ENCODE assay signal across 9 cellular contexts in genomic region chr17:50425682-50426471, GRCh38. TPM values are rescaled to one million over a fixed set of nuclear protein-coding genes. Genes with fewer than 3 reads are reported as not detected.
DNase-seq lines count a peak whose midpoint lies in the region; ATAC-seq, FAIRE-seq and TF ChIP-seq lines count a peak whose summit lies in the region.
"Had no signal": no experiment of that assay in that cellular context is flagged by ENCODE, and none has a peak within 500 bp of the region (broad histone marks: within the 10 kb centered on the region; RNA-seq: fewer than 3 reads in every experiment).

Gene ACSF2 (plus strand): TSS chr17:50426218. CDS start chr17:50426262, 44 bp downstream.

- TF ChIP-seq CTCF in GM23338 (conservative IDR thresholded peaks at IDR 0.05; ENCODE audit: low read depth in 2 of 2) = no peak
- TF ChIP-seq CTCF in H1 (IDR thresholded peaks at IDR 0.05; ENCODE audit: control extremely low read depth in 1 of 3, insufficient read depth in 1 of 3, low read depth in 1 of 3, low read length in 3 of 3) = no peak

- H3K14ac ChIP-seq in H1 (ENCODE audit: insufficient read length) = no peak within 1 kb of the TSS

- peaks cover 18% of the 10 kb centered on the region for H3K4me1 ChIP-seq in GM23338 (ENCODE audit: insufficient read depth)
- H3K4me1 ChIP-seq in H1 (replicated peaks in 1 of 4; ENCODE audit: control insufficient read depth in 3 of 4, insufficient read depth in 4 of 4, low read length in 3 of 4) = peaks cover 6 to 13% (median 10%) of the 10 kb centered on the region in 4 experiments

- H3K9me2 ChIP-seq in GM23338 (ENCODE audit: insufficient read depth) = no peaks in the 10 kb centered on the region

- peaks cover 11% of the 10 kb centered on the region; the same call in 1 of the 2 replicates for H3K23me2 ChIP-seq in H1 (ENCODE audit: low read depth, low read length)

- no peak for TF ChIP-seq RAD21 in H1 (IDR thresholded peaks at IDR 0.05 in 1 of 2, conservative IDR thresholded peaks at IDR 0.05 in 1 of 2; ENCODE audit: low read depth in 2 of 2, low read length in 2 of 2)

- H3F3A ChIP-seq in GM23338 (replicated peaks; ENCODE audit: low read depth) = peaks cover 7% of the 10 kb centered on the region; the same call in 1 of the 2 replicates

- POLR2A ChIA-PET in activated CD8-positive, alpha-beta T cell treated with anti-CD3 and anti-CD28 coated beads, Interleukin-2, amount 10 ng/mL, durations not matched to agents 7 days and 5 days (lab: Charles Lee) = interaction anchor here (1.0 to 1.9 kb wide), 5 partner anchors 29 to 54 kb away, joined by 3 to 14 read pairs (median 3); partner anchors contain the start of genes EME1 and LRRC59
- POLR2A ChIA-PET in H1 (lab: Charles Lee; ENCODE audit: partially characterized antibody) = interaction anchor here (0.6 to 2.2 kb wide), 8 partner anchors 11 to 508 kb away, joined by 3 to 12 read pairs (median 4); partner anchors contain the start of gene LRRC59

- H3K4me3 Mint-ChIP-seq in GM23338 = peak within 1 kb of the TSS; percentile 81
- peak within 1 kb of the TSS; percentile 82 for H3K4me3 Mint-ChIP-seq in activated CD8-positive, alpha-beta T cell treated with anti-CD3 and anti-CD28 coated beads, Interleukin-2, amount 10 ng/mL, durations not matched to agents 7 days and 5 days

- H3K18ac ChIP-seq in H1 (ENCODE audit: extremely low read depth, low read length) = peak within 1 kb of the TSS; percentile 87

- no peaks in the 10 kb centered on the region for H3K36me3 Mint-ChIP-seq in GM23338 (ENCODE audit: low read depth)
- no peaks in the 10 kb centered on the region for H3K36me3 Mint-ChIP-seq in activated CD8-positive, alpha-beta T cell treated with anti-CD3 and anti-CD28 coated beads, Interleukin-2, amount 10 ng/mL, durations not matched to agents 7 days and 5 days (ENCODE audit: low read depth)

- H3K27me3 ChIP-seq in GM23338 (ENCODE audit: insufficient read depth) (peaks cover 13% of the 10 kb centered on the region; the same call in 1 of the 2 replicates), H1 (replicated peaks in 1 of 4; ENCODE audit: control insufficient read depth in 3 of 4, extremely low read depth in 1 of 4, insufficient read depth in 3 of 4, low read length in 3 of 4) (peaks cover 0 to 2% (median 0%) of the 10 kb centered on the region in 4 experiments; a peak in 3 of 7 replicates)

- peak within 1 kb of the TSS; percentile 81 for H2BK12ac ChIP-seq in H1 (ENCODE audit: low read depth, low read length)

- peak within 1 kb of the TSS; percentile 66 for H3K4ac ChIP-seq in H1 (replicated peaks; ENCODE audit: insufficient read length, low read depth, low read length)

- peaks cover 24% of the 10 kb centered on the region for H3K4me1 Mint-ChIP-seq in GM23338
- peaks cover 37% of the 10 kb centered on the region for H3K4me1 Mint-ChIP-seq in activated CD8-positive, alpha-beta T cell treated with anti-CD3 and anti-CD28 coated beads, Interleukin-2, amount 10 ng/mL, durations not matched to agents 7 days and 5 days (ENCODE audit: low read depth)

- H3K56ac ChIP-seq in H1 (replicated peaks; ENCODE audit: insufficient read length, low read depth, low read length) = no peak within 1 kb of the TSS

- no peak within 1 kb of the TSS for H3K23ac ChIP-seq in H1 (ENCODE audit: insufficient read length)

- H3K4me2 ChIP-seq in GM23338 = peak within 1 kb of the TSS; percentile 94
- peak within 1 kb of the TSS; percentile 83 to 86 for H3K4me2 ChIP-seq in H1 (ENCODE audit: insufficient read depth in 1 of 2, low read depth in 2 of 2, low read length in 2 of 2)

- H3K79me2 ChIP-seq in GM23338 (replicated peaks; ENCODE audit: insufficient read depth) (peaks cover 5% of the 10 kb centered on the region), H1 (ENCODE audit: control insufficient read depth in 1 of 2, insufficient read depth in 2 of 2, low read length in 2 of 2) (no peaks in the 10 kb centered on the region)

- H2BK20ac ChIP-seq in H1 (ENCODE audit: low read length) = no peak within 1 kb of the TSS

- WGBS in H1 (ENCODE audit: extremely low coverage in 1 of 2, insufficient coverage in 1 of 2, insufficient read length in 1 of 2, insufficient replicate concordance in 2 of 2, low coverage in 1 of 2, low lambda C conversion rate in 2 of 2, missing lambda C conversion rate in 1 of 2), 2 experiments = 8% methylated on average over 30 of the region's 70 CpGs; no CpG with 5 or more reads in 1 of the 2 experiments

- FAIRE-seq in H1 (lab: Jason Lieb, UNC) = no peak
- FAIRE-seq: endometrium had no signal

- peak within 1 kb of the TSS; percentile 88 for H2BK15ac ChIP-seq in H1 (ENCODE audit: low read length)

- peak within 1 kb of the TSS in 3 of 4 experiments; percentile 26 to 68 (median 36); a peak in 4 of 7 replicates for H3K9ac ChIP-seq in H1 (replicated peaks in 1 of 4; ENCODE audit: extremely low read depth in 1 of 4, low read depth in 3 of 4, low read length in 3 of 4)

- H4K20me1 ChIP-seq in GM23338 (replicated peaks; ENCODE audit: insufficient read depth) = no peaks in the 10 kb centered on the region
- no peaks in the 10 kb centered on the region for H4K20me1 ChIP-seq in H1 (replicated peaks in 1 of 2; ENCODE audit: control insufficient read depth in 1 of 2, insufficient read depth in 2 of 2, low read length in 2 of 2)

- H2BK120ac ChIP-seq in H1 (replicated peaks; ENCODE audit: low read depth, low read length) = peak within 1 kb of the TSS; percentile 47

- H3K4me3 ChIP-seq in GM23338 (peak within 1 kb of the TSS; percentile 84), H1 (ENCODE audit: extremely low read depth in 1 of 4, insufficient read depth in 2 of 4, low read depth in 3 of 4, low read length in 4 of 4) (peak within 1 kb of the TSS; percentile 55 to 78 (median 68))

- CTCF ChIA-PET in activated CD8-positive, alpha-beta T cell treated with anti-CD3 and anti-CD28 coated beads, Interleukin-2, amount 10 ng/mL, durations not matched to agents 7 days and 5 days (lab: Charles Lee) = interaction anchor here (0.7 to 4.5 kb wide), 7 partner anchors 9 to 53 kb away, joined by 3 to 44 read pairs (median 4); partner anchors contain the start of genes LRRC59 and RSAD1
- CTCF ChIA-PET in H1 (lab: Charles Lee; ENCODE audit: partially characterized antibody) = interaction anchor here (0.6 to 8.3 kb wide), 9 partner anchors 10 to 125 kb away, joined by 3 to 87 read pairs (median 4); partner anchors contain the start of gene LRRC59

- ATAC-seq in GM23338 (peak; percentile 69), GM18858 (IDR thresholded peaks at IDR 0.05; ENCODE audit: unreplicated experiment) (no peak)
- peak; percentile 87 for ATAC-seq in activated CD8-positive, alpha-beta T cell treated with anti-CD3 and anti-CD28 coated beads, Interleukin-2, amount 10 ng/mL, durations not matched to agents 7 days and 5 days

- no peak for TF ChIP-seq POLR2A in H1 (IDR thresholded peaks at IDR 0.05; ENCODE audit: control extremely low read depth in 1 of 2, low read depth in 2 of 2, low read length in 2 of 2)

- peak within 1 kb of the TSS; percentile 83 for H4K91ac ChIP-seq in H1 (replicated peaks; ENCODE audit: insufficient read length, low read length)

- peak; percentile 77 for DNase-seq in D341Med (ENCODE audit: low spot score)
- DNase-seq in GM23338 (ENCODE audit: low spot score) = peak; percentile 71
- peak; percentile 29 for DNase-seq in NCI-H460 (ENCODE audit: extremely low read depth, low read depth)
- peak; percentile 81 for DNase-seq in activated CD8-positive, alpha-beta T cell treated with anti-CD3 and anti-CD28 coated beads, Interleukin-2, amount 10 ng/mL, durations not matched to agents 7 days and 5 days
- DNase-seq in H1 (ENCODE audit: low read depth in 1 of 2, low spot score in 2 of 2) = peak; percentile 19 to 72
- peak; percentile 93 for DNase-seq in mesenteric fat pad (ENCODE audit: low spot score)
- DNase-seq in stimulated activated CD8-positive, alpha-beta memory T cell treated with anti-CD3 and anti-CD28 coated beads, Interleukin-15, amount 100 ng/mL, for 48 hours (ENCODE audit: low read depth in 2 of 2) = peak; percentile 61 to 66

- peak within 1 kb of the TSS; percentile 56; the same call in 1 of the 2 replicates for H2AK5ac ChIP-seq in H1 (ENCODE audit: low read depth, low read length)

- no peak for TF ChIP-seq EP300 in H1 (IDR thresholded peaks at IDR 0.05; ENCODE audit: borderline replicate concordance in 1 of 2, low read depth in 2 of 2, low read length in 2 of 2)

- H2BK5ac ChIP-seq in H1 (ENCODE audit: low read depth, low read length) = peak within 1 kb of the TSS; percentile 66; the same call in 1 of the 2 replicates

- peaks cover 13% of the 10 kb centered on the region for H3K27me3 Mint-ChIP-seq in GM23338 (ENCODE audit: insufficient read depth, low read depth, poor library complexity)
- H3K27me3 Mint-ChIP-seq in activated CD8-positive, alpha-beta T cell treated with anti-CD3 and anti-CD28 coated beads, Interleukin-2, amount 10 ng/mL, durations not matched to agents 7 days and 5 days (ENCODE audit: low read depth) = no peaks in the 10 kb centered on the region

- no peaks in the 10 kb centered on the region; the same call in 1 of the 3 replicates for H3K9me3 Mint-ChIP-seq in GM23338
- H3K9me3 Mint-ChIP-seq in activated CD8-positive, alpha-beta T cell treated with anti-CD3 and anti-CD28 coated beads, Interleukin-2, amount 10 ng/mL, durations not matched to agents 7 days and 5 days (ENCODE audit: insufficient read depth) = no peaks in the 10 kb centered on the region

- peak within 1 kb of the TSS; percentile 19; the same call in 1 of the 2 replicates for H3K27ac Mint-ChIP-seq in GM23338
- H3K27ac Mint-ChIP-seq in activated CD8-positive, alpha-beta T cell treated with anti-CD3 and anti-CD28 coated beads, Interleukin-2, amount 10 ng/mL, durations not matched to agents 7 days and 5 days = peak within 1 kb of the TSS; percentile 90

- H3K27ac ChIP-seq in GM23338 (ENCODE audit: low read depth) = peak within 1 kb of the TSS; percentile 47
- no peak within 1 kb of the TSS for H3K27ac ChIP-seq in H1 (ENCODE audit: low read depth, low read length)

- H4K8ac ChIP-seq in H1 (ENCODE audit: extremely low read depth, insufficient read depth, low read length) = peak within 1 kb of the TSS; percentile 75

- H2AFZ ChIP-seq in GM23338 (peak within 1 kb of the TSS; percentile 99), H1 (ENCODE audit: low read length) (peak within 1 kb of the TSS; percentile 48; the same call in 1 of the 2 replicates)

- H3K36me3 ChIP-seq in GM23338 (ENCODE audit: insufficient read depth) (no peaks in the 10 kb centered on the region), H1 (ENCODE audit: control insufficient read depth in 2 of 4, insufficient read depth in 4 of 4, low read length in 3 of 4) (no peaks in the 10 kb centered on the region)

- no peaks in the 10 kb centered on the region for H3K79me1 ChIP-seq in H1 (ENCODE audit: low read depth, low read length)

- H3K9me3 ChIP-seq in H1 (ENCODE audit: insufficient read depth in 2 of 2, low read depth in 1 of 2, low read length in 1 of 2) = no peaks in the 10 kb centered on the region

- H4K5ac ChIP-seq in H1 (ENCODE audit: insufficient read length, low read depth, low read length) = peak within 1 kb of the TSS; percentile 81

RNA-seq across cellular contexts. Expression of gene ACSF2, which starts in this region (rescaled TPM):
- total RNA-seq in GM23338 (2014; rRNA removed; shearing (Covaris generic)) = 12.4 and 12.8 TPM in 2 replicates
- polyA plus RNA-seq in GM23338 (2016; fragmentation: Nextera tagmentation; extraction: Ambion mirVana) (6.9 and 7.5 TPM in 2 replicates), H1 (2011; rRNA removed) (14.5 and 19.7 TPM in 2 replicates)
- total RNA-seq in NCI-H460 (2014; rRNA removed; shearing (Covaris generic)) = 10.4 and 11.7 TPM in 2 replicates
- 18.8 and 21.5 TPM in 2 replicates for polyA plus RNA-seq in NCI-H460 (2014; cell fraction: nucleus; rRNA removed)
- 10 to 100 TPM; 33.1 to 33.4 TPM for total RNA-seq in activated CD8-positive, alpha-beta T cell treated with anti-CD3 and anti-CD28 coated beads, Interleukin-2, amount 10 ng/mL, durations not matched to agents 7 days and 5 days
- total RNA-seq in H1 (2021; fragmentation: NEBNext Ultra II Directional; extraction: Animal tissue kit (Norgen Biotek cat#: 25700)) = 16.1 and 16.3 TPM in 2 replicates
- polyA plus RNA-seq in H1 (2011; cell fraction: cytosol; rRNA removed) = 16.9 TPM
- 63.8 TPM for polyA plus RNA-seq in H1 (2011; cell fraction: nucleus; rRNA removed)
- 15.8 to 18.7 TPM (median 17.3 TPM) in 4 replicates for polyA plus RNA-seq in H1 (2012, experiment 1 of 2)
- polyA plus RNA-seq in H1 (2012, experiment 2 of 2) = 12.2 TPM
- polyA plus RNA-seq in H1 (2013, experiment 1 of 2) = 20.7 TPM
- polyA plus RNA-seq in H1 (2013, experiment 2 of 2) = 18.9 TPM
- 29.2 and 34.5 TPM in 2 replicates for polyA minus RNA-seq in H1 (2011; rRNA and poly(A)+ RNA removed)
- 10.1 TPM for polyA minus RNA-seq in H1 (2011; cell fraction: cytosol; rRNA and poly(A)+ RNA removed)
- polyA minus RNA-seq in H1 (2011; cell fraction: nucleus; rRNA and poly(A)+ RNA removed) = 29.0 TPM
- total RNA-seq in mesenteric fat pad = 148 TPM

Comparison
In these comparisons a context has a peak if more than half of its experiments do, and no peak if none do; other contexts are left out.
1. DNase-seq: peak in every context shown above with its lines; median percentile 93 in mesenteric fat pad; 81 in activated CD8-positive, alpha-beta T cell treated with anti-CD3 and anti-CD28 coated beads, Interleukin-2, amount 10 ng/mL, durations not matched to agents 7 days and 5 days; 77 in D341Med; 71 in GM23338; 64 in stimulated activated CD8-positive, alpha-beta memory T cell treated with anti-CD3 and anti-CD28 coated beads, Interleukin-15, amount 100 ng/mL, for 48 hours; 46 in H1; 29 in NCI-H460.